Comparison of ENCODE assay signal across 12 cellular contexts in genomic region chr3:59978979-59979378, GRCh38.
DNase-seq lines count a peak whose midpoint lies in the region; ATAC-seq lines count a peak whose summit lies in the region.
"Had no signal": no experiment of that assay in that cellular context is flagged by ENCODE, and none has a peak within 500 bp of the region (broad histone marks: within the 10 kb centered on the region; RNA-seq: fewer than 3 reads in every experiment).

No MANE protein-coding gene starts in this region.

- ATAC-seq in GM18909 (IDR thresholded peaks at IDR 0.05; ENCODE audit: poor library complexity, unreplicated experiment) (peak; percentile 68), GM21786 (IDR thresholded peaks at IDR 0.05; ENCODE audit: unreplicated experiment) (peak; percentile 68), HG03521 (IDR thresholded peaks at IDR 0.05; ENCODE audit: unreplicated experiment) (peak; percentile 72), GM18517 (IDR thresholded peaks at IDR 0.05; ENCODE audit: unreplicated experiment) (no peak)
- ATAC-seq: GM23338, lower lobe of right lung, psoas muscle had no signal

- DNase-seq in stimulated activated CD4-positive, alpha-beta T cell treated with anti-CD3 and anti-CD28 coated beads, Interleukin-4, amount 100 ng/mL, for 1 hour, result peak; percentile 32
- DNase-seq in dermis blood vessel endothelial cell (no peak), NOMO-1 treated with dmso at 0.1 percent for 144 hours (lab: John Stamatoyannopoulos, UW; ENCODE audit: unreplicated experiment) (no peak)
- DNase-seq: activated CD8-positive, alpha-beta memory T cell treated with anti-CD3 and anti-CD28 coated beads, Interleukin-2, amount 50 U/mL, for 48 hours; colonic mucosa; lower lobe of right lung; psoas muscle had no signal
